ENCODE assay signal across 20 cellular contexts in the genomic region with DNA sequence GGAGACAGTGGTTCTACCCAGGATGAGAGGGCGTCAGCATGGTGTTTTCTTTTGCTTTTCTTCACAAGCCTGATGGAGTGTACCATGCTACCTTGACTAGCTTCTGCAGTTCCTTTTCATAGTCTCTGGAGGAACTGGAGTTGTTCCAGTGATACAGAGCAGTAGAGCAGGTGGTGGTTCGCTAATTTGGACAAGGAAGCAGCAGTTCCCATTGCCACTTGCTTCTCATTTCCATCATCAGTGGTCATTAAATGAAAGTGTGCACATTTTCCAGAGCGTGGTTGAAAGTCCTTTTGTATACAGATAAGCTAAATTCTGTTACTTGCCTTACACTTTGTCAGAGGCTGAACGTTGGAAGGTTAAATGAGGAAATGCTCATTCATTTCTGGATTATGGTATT.
"Had no signal": no experiment of that assay in that cellular context is flagged by ENCODE, and none has a peak within 500 bp of the region (broad histone marks: within the 10 kb centered on the region; RNA-seq: fewer than 3 reads in every experiment).

No MANE protein-coding gene starts in this region.

- H3K4me2 ChIP-seq: neural progenitor cell had no signal

- H2AFZ ChIP-seq: neural progenitor cell, parathyroid adenoma had no signal

- H3K36me3 ChIP-seq: neural progenitor cell, spleen, tibial nerve had no signal

- H3K4me3 ChIP-seq: neural progenitor cell, right atrium auricular region, spleen, tibial nerve had no signal

- H3K9me3 ChIP-seq: right atrium auricular region, spleen, tibial nerve had no signal

- ATAC-seq: activated naive CD4-positive, alpha-beta T cell treated with anti-CD3 and anti-CD28 coated beads, Interleukin-2, amount 50 U/mL, for 72 hours; activated T-cell treated with anti-CD3 and anti-CD28 coated beads, Interleukin-2, amount 50 U/mL, for 72 hours; left ventricle myocardium superior; natural killer cell had no signal

- H3K79me2 ChIP-seq: parathyroid adenoma had no signal

- H3K27ac ChIP-seq: neural progenitor cell, parathyroid adenoma, right atrium auricular region, spleen, tibial nerve, VCaP had no signal

- DNase-seq: activated CD4-positive, alpha-beta T cell treated with anti-CD3 and anti-CD28 coated beads for 4 hours; activated CD4-positive, alpha-beta T cell treated with anti-CD3 and anti-CD28 coated beads, Interleukin-2, amount 50 U/mL, for 4 hours; activated naive CD4-positive, alpha-beta T cell; activated T-cell treated with anti-CD3 and anti-CD28 coated beads for 4 hours; activated T-cell treated with anti-CD3 and anti-CD28 coated beads, Interleukin-2, amount 50 U/mL, for 72 hours; cortex of kidney; foreskin fibroblast; head of caudate nucleus; left ventricle myocardium superior; mammary epithelial cell; natural killer cell; occipital lobe; spleen; stimulated activated naive CD4-positive, alpha-beta T cell had no signal

- H3K27me3 ChIP-seq: neural progenitor cell, right atrium auricular region, spleen, tibial nerve had no signal

- H3K4me1 ChIP-seq: parathyroid adenoma, right atrium auricular region, spleen, tibial nerve had no signal

- H3K9ac ChIP-seq: neural progenitor cell, parathyroid adenoma had no signal
